In genomic region chr1:206496131-206496793, GRCh38 we compare ENCODE assay signal across 9 cellular contexts. TPM values are rescaled to one million over a fixed set of nuclear protein-coding genes. Genes with fewer than 3 reads are reported as not detected.
A peak's percentile ranks its signal among the peaks of the same experiment; 100 is the strongest.
DNase-seq lines count a peak whose midpoint lies in the region; ATAC-seq, FAIRE-seq and TF ChIP-seq lines count a peak whose summit lies in the region.
"Had no signal": no experiment of that assay in that cellular context is flagged by ENCODE, and none has a peak within 500 bp of the region (broad histone marks: within the 10 kb centered on the region; RNA-seq: fewer than 3 reads in every experiment).

No MANE protein-coding gene starts in this region.

- no peak overlapping the region for H3K9ac ChIP-seq in smooth muscle cell (ENCODE audit: low read depth)

- H3K9me3 ChIP-seq in smooth muscle cell (replicated peaks; ENCODE audit: low read depth): no peaks in the 10 kb centered on the region
- H3K9me3 ChIP-seq: A549 had no signal

- no peak overlapping the region for H3K4me2 ChIP-seq in smooth muscle cell
- H3K4me2 ChIP-seq: A549 had no signal

- no peak overlapping the region for H3K4me3 ChIP-seq in smooth muscle cell
- H3K4me3 ChIP-seq: A549 had no signal

- H3K27me3 Mint-ChIP-seq in naive B cell: no peaks in the 10 kb centered on the region

- H3F3A ChIP-seq in smooth muscle cell (ENCODE audit: low read depth): no peaks in the 10 kb centered on the region

- peaks cover 4% of the 10 kb centered on the region for H3K4me1 ChIP-seq in smooth muscle cell (ENCODE audit: low read depth)

- no peaks in the 10 kb centered on the region for H4K20me1 ChIP-seq in smooth muscle cell (ENCODE audit: low read depth)

- H3K4me1 Mint-ChIP-seq in naive B cell: peaks cover 38 to 45% (median 42%) of the 10 kb centered on the region in 3 donors

- peak; percentile 29 for DNase-seq in NCI-H1694 treated with DMSO at 0.1 percent for 48 hours (lab: John Stamatoyannopoulos, UW)
- no peak for DNase-seq in NCI-H1694 (lab: John Stamatoyannopoulos, UW)
- peak; percentile 35 for DNase-seq in NCI-H1092 (lab: John Stamatoyannopoulos, UW)
- DNase-seq in naive B cell: no peak
- DNase-seq in smooth muscle cell (lab: John Stamatoyannopoulos, UW; ENCODE audit: unreplicated experiment): no peak
- no peak for DNase-seq in Ammon's horn (ENCODE audit: low spot score)
- no peak for DNase-seq in D721Med (ENCODE audit: insufficient read length, low spot score)

- H2AFZ ChIP-seq in smooth muscle cell (ENCODE audit: low read depth): no peak overlapping the region

- no peak overlapping the region for H3K27ac ChIP-seq in smooth muscle cell (ENCODE audit: low read depth)
- H3K27ac ChIP-seq: A549 had no signal

- ATAC-seq in GM21423 (IDR thresholded peaks at IDR 0.05; ENCODE audit: unreplicated experiment): peak; percentile 52
- ATAC-seq in naive B cell (ENCODE audit: low read depth in 2 of 2): peak; percentile 27 to 42
- ATAC-seq: A549 had no signal

- no peak for FAIRE-seq in D721Med (lab: Jason Lieb, UNC)
- FAIRE-seq: A549 had no signal

- peaks cover 7 to 13% of the 10 kb centered on the region in 2 donors for H3K36me3 Mint-ChIP-seq in naive B cell

- H3K4me3 Mint-ChIP-seq in naive B cell: peak overlapping the region in 7 of 8 donors; percentile 30 to 85 (median 70)

- peak overlapping the region; percentile 51 to 94 (median 76) for H3K27ac Mint-ChIP-seq in naive B cell

- H3K79me2 ChIP-seq in smooth muscle cell (ENCODE audit: low read depth): no peaks in the 10 kb centered on the region

- H3K36me3 ChIP-seq in smooth muscle cell (ENCODE audit: low read depth): no peaks in the 10 kb centered on the region

- no peaks in the 10 kb centered on the region for H3K27me3 ChIP-seq in smooth muscle cell (ENCODE audit: low read depth)

- TF ChIP-seq CTCF in smooth muscle cell (IDR thresholded peaks at IDR 0.05; ENCODE audit: borderline replicate concordance, insufficient read depth, poor library complexity, severe bottlenecking) (no peak), D721Med (IDR thresholded peaks at IDR 0.05; ENCODE audit: insufficient read depth, missing control alignments) (no peak)

- no peaks in the 10 kb centered on the region for H3K9me3 Mint-ChIP-seq in naive B cell

- 68% methylated on average over 6 of the region's 6 CpGs for WGBS in smooth muscle cell (ENCODE audit: low lambda C conversion rate)

RNA-seq across cellular contexts. Expression of gene RASSF5, which starts 11.1 kb away (rescaled TPM):
- 100 to 1,000 TPM; 116 to 166 (median 146) TPM for polyA plus RNA-seq in naive B cell (ENCODE audit: low read depth in 6 of 6)
- total RNA-seq in smooth muscle cell: 1.3 and 2.6 TPM in 2 replicates
- polyA plus RNA-seq in smooth muscle cell: 1.6 and 3.3 TPM in 2 replicates

RNA-seq across cellular contexts. Expression of gene IKBKE, which starts 26.0 kb away (rescaled TPM):
- polyA plus RNA-seq in naive B cell (ENCODE audit: low read depth in 6 of 6): 10 to 100 TPM in 5 of 6 donors, 1 to 10 TPM in 1; 10.0 to 32.6 (median 14.2) TPM
- total RNA-seq in smooth muscle cell: 4.0 and 6.2 TPM in 2 replicates
- 8.5 and 9.7 TPM in 2 replicates for polyA plus RNA-seq in smooth muscle cell

Comparison
In these comparisons a context has a peak if more than half of its experiments do, and no peak if none do; other contexts are left out.
1. DNase-seq: peak in NCI-H1694 treated with DMSO at 0.1 percent for 48 hours (single experiment) and NCI-H1092 (single experiment); none in NCI-H1694 (single experiment), naive B cell (single experiment), smooth muscle cell (single experiment), Ammon's horn (single experiment) and D721Med (single experiment).
2. RNA of gene RASSF5, which starts 11.1 kb away (polyA plus RNA-seq): 116 to 166 TPM in naive B cell; 1.6 to 3.3 TPM in smooth muscle cell; every median in the first group is over 10 times any median in the second.